Comparison of ENCODE assay signal across 8 cellular contexts in the genomic region with DNA sequence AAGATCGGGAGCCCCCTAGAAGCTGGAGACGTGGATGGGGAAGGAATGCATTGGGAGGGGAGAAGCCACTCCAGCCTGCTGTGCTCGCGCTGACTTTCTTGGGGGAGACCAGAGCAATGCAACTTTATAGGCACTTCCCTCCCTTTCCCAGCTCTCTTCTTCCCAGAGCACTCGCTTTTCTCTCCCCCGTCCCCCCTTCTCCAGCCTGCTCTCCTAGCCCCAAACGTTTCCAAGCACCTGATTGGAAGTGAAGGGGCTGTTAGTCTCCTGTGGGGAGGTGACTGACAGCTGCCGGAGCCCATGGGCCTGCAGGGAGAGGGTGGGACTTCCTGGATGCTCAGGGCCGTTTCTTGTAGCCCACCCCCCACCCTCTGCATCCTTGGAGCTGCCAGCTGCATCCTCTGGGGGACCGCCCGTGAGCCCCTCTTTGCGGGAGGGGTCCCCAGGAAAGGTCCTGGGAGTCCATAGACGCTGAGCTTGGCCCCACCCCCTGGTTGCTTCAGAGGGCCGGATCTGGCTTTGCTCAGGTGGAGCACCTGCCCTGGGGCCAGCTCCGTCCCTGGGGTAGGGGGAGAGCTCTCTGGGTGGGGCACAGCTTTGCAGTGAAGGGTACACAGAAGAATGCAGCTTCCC. TPM values are rescaled to one million over a fixed set of nuclear protein-coding genes. Genes with fewer than 3 reads are reported as not detected.
DNase-seq lines count a peak whose midpoint lies in the region; ATAC-seq, FAIRE-seq and TF ChIP-seq lines count a peak whose summit lies in the region.

No MANE protein-coding gene starts in this region.

- peak overlapping the region; percentile 66 for H2AFZ ChIP-seq in neuronal stem cell (ENCODE audit: low read length)

- H2BK5ac ChIP-seq in neuronal stem cell (ENCODE audit: low read length) = peak overlapping the region; percentile 7

- no peak for TF ChIP-seq POLR2A in uterus (IDR thresholded peaks at IDR 0.05)
- no peak for TF ChIP-seq POLR2A in body of pancreas (IDR thresholded peaks at IDR 0.05)

- peak overlapping the region; percentile 75 to 84 for H3K4me3 ChIP-seq in neuronal stem cell (ENCODE audit: low read length in 2 of 2)
- H3K4me3 ChIP-seq in uterus = peak overlapping the region in 1 of 2 donors; percentile 68
- H3K4me3 ChIP-seq in body of pancreas = no peak overlapping the region

- H3K9me3 ChIP-seq in neuronal stem cell (replicated peaks in 1 of 2; ENCODE audit: control insufficient read depth in 2 of 2, insufficient read depth in 1 of 2, low read depth in 1 of 2, low read length in 2 of 2) (peaks cover 0 to 2% of the 10 kb centered on the region in 2 donors), uterus (no peaks in the 10 kb centered on the region), body of pancreas (no peaks in the 10 kb centered on the region)

- WGBS in neuronal stem cell (ENCODE audit: extremely low coverage in 2 of 2, insufficient read length in 2 of 2, insufficient replicate concordance in 1 of 2), 2 donors = no CpG with 5 or more reads among the region's 15 CpGs
- WGBS in body of pancreas, 2 donors = 48 to 55% methylated on average over 7 to 15 of the region's 15 CpGs

- no peak for TF ChIP-seq CTCF in uterus (IDR thresholded peaks at IDR 0.05)
- no peak for TF ChIP-seq CTCF in body of pancreas (IDR thresholded peaks at IDR 0.05)

- no peak overlapping the region for H4K91ac ChIP-seq in neuronal stem cell (ENCODE audit: low read depth, low read length, poor library complexity)

- peak overlapping the region; percentile 91 for H2AK5ac ChIP-seq in neuronal stem cell (ENCODE audit: low read depth, low read length)

- peaks cover 8 to 10% of the 10 kb centered on the region in 2 donors for H3K4me1 ChIP-seq in neuronal stem cell (ENCODE audit: control insufficient read depth in 2 of 2, insufficient read depth in 1 of 2, low read depth in 1 of 2, low read length in 2 of 2)
- H3K4me1 ChIP-seq in uterus = peaks cover 0 to 9% of the 10 kb centered on the region in 2 donors
- peaks cover 25% of the 10 kb centered on the region for H3K4me1 ChIP-seq in body of pancreas

- H3K18ac ChIP-seq in neuronal stem cell (ENCODE audit: low read length) = peak overlapping the region; percentile 20

- DNase-seq in COR-L47 (lab: John Stamatoyannopoulos, UW) (peak; percentile 71), HTR-8/SVneo (ENCODE audit: insufficient read length, low spot score) (peak; percentile 83), epidermal melanocyte (ENCODE audit: insufficient read length, low spot score) (peak; percentile 77), neuronal stem cell (ENCODE audit: low spot score) (peak; percentile 77), uterus (no peak), body of pancreas (no peak)

- peak overlapping the region; percentile 61 for H3K9ac ChIP-seq in neuronal stem cell (ENCODE audit: low read depth, low read length, poor library complexity)

- H3K27me3 ChIP-seq in neuronal stem cell (ENCODE audit: control insufficient read depth in 3 of 3, insufficient read depth in 3 of 3, low read depth in 1 of 3, low read length in 3 of 3) = no peaks in the 10 kb centered on the region
- no peaks in the 10 kb centered on the region for H3K27me3 ChIP-seq in uterus
- H3K27me3 ChIP-seq in body of pancreas = no peaks in the 10 kb centered on the region

- H4K8ac ChIP-seq in neuronal stem cell (ENCODE audit: low read depth, low read length) = no peak overlapping the region

- intact Hi-C loops in uterus (cut with DNase I; ENCODE audit: low total_unique reads) (no loop called here), body of pancreas (cut with DNase I) (no loop called here)

- no peak overlapping the region for H3K23ac ChIP-seq in neuronal stem cell (ENCODE audit: low read depth, low read length, poor library complexity)

- H3K27ac ChIP-seq in neuronal stem cell (replicated peaks; ENCODE audit: low read length) (peak overlapping the region; percentile 77), uterus (peak overlapping the region in 1 of 2 donors; percentile 22), body of pancreas (no peak overlapping the region)

- ATAC-seq in SK-N-SH treated with all-trans-retinoic acid at 6 μM for 48 hours (peak; percentile 69), HG03520 (IDR thresholded peaks at IDR 0.05; ENCODE audit: unreplicated experiment) (no peak), body of pancreas (no peak)

- H3K4me2 ChIP-seq in neuronal stem cell (ENCODE audit: insufficient read depth, low read length, poor library complexity, severe bottlenecking) = peak overlapping the region; percentile 88

- no peak overlapping the region for H2BK12ac ChIP-seq in neuronal stem cell (ENCODE audit: low read length)

- peaks cover 16% of the 10 kb centered on the region for H3K79me1 ChIP-seq in neuronal stem cell (ENCODE audit: low read depth, low read length)

- no peak for FAIRE-seq in HTR-8/SVneo (lab: Jason Lieb, UNC)

- no peak overlapping the region for H3K4ac ChIP-seq in neuronal stem cell (ENCODE audit: low read length)

- H2BK15ac ChIP-seq in neuronal stem cell (ENCODE audit: low read length) = no peak overlapping the region

- H2BK120ac ChIP-seq in neuronal stem cell (ENCODE audit: low read depth, low read length) = no peak overlapping the region

- H3K14ac ChIP-seq in neuronal stem cell (ENCODE audit: low read length) = no peak overlapping the region

- H3K36me3 ChIP-seq in neuronal stem cell (replicated peaks in 1 of 2; ENCODE audit: control insufficient read depth in 2 of 2, insufficient read depth in 2 of 2, low read length in 2 of 2) = peaks cover 22 to 39% of the 10 kb centered on the region in 2 donors
- H3K36me3 ChIP-seq in uterus = no peaks in the 10 kb centered on the region
- peaks cover 0 to 2% of the 10 kb centered on the region in 2 donors for H3K36me3 ChIP-seq in body of pancreas (replicated peaks in 1 of 2; ENCODE audit: insufficient read depth in 1 of 2, low read depth in 2 of 2)

TF ChIP-seq in SK-N-SH treated with all-trans-retinoic acid at 6 μM for 48 hours, 23 proteins besides CTCF, POLR2A, EP300 and RAD21 (continues in another document):
- TF ChIP-seq SNAI2 (CRISPR knock-in tag; IDR thresholded peaks at IDR 0.05) = no peak
- TF ChIP-seq ARNTL (CRISPR knock-in tag; IDR thresholded peaks at IDR 0.05; ENCODE audit: borderline replicate concordance, low read depth) = no peak
- TF ChIP-seq TSHZ2 (CRISPR knock-in tag; IDR thresholded peaks at IDR 0.05) = no peak
- TF ChIP-seq, protein P1, sequence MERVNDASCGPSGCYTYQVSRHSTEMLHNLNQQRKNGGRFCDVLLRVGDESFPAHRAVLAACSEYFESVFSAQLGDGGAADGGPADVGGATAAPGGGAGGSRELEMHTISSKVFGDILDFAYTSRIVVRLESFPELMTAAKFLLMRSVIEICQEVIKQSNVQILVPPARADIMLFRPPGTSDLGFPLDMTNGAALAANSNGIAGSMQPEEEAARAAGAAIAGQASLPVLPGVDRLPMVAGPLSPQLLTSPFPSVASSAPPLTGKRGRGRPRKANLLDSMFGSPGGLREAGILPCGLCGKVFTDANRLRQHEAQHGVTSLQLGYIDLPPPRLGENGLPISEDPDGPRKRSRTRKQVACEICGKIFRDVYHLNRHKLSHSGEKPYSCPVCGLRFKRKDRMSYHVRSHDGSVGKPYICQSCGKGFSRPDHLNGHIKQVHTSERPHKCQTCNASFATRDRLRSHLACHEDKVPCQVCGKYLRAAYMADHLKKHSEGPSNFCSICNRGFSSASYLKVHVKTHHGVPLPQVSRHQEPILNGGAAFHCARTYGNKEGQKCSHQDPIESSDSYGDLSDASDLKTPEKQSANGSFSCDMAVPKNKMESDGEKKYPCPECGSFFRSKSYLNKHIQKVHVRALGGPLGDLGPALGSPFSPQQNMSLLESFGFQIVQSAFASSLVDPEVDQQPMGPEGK (CRISPR knock-in tag; IDR thresholded peaks at IDR 0.05; ENCODE audit: borderline replicate concordance) = no peak
- no peak for TF ChIP-seq ZNF565 (CRISPR knock-in tag; conservative IDR thresholded peaks at IDR 0.05; ENCODE audit: low read depth)
- TF ChIP-seq GLIS3 (CRISPR knock-in tag; IDR thresholded peaks at IDR 0.05) = no peak
- TF ChIP-seq CSDC2 (CRISPR knock-in tag; IDR thresholded peaks at IDR 0.05) = no peak

RNA-seq across cellular contexts. Expression of gene HDGFL2, which starts 2.5 kb away (rescaled TPM):
- 73.8 TPM for polyA plus RNA-seq in neuronal stem cell (2013, experiment 1 of 2)
- 75.2 TPM for polyA plus RNA-seq in neuronal stem cell (2013, experiment 2 of 2)
- 10 to 100 TPM in 3 of 4 donors, 1 to 10 TPM in 1; 8.5 to 65.8 (median 34.8) TPM for total RNA-seq in uterus
- total RNA-seq in body of pancreas = 10 to 100 TPM; 24.9 to 33.6 TPM

RNA-seq across cellular contexts. Expression of gene UBXN6, which starts 17.0 kb away (rescaled TPM):
- polyA plus RNA-seq in neuronal stem cell (2013, experiment 1 of 2) = 28.2 TPM
- 29.6 TPM for polyA plus RNA-seq in neuronal stem cell (2013, experiment 2 of 2)
- total RNA-seq in uterus (100 to 1,000 TPM in 2 of 4 donors, 10 to 100 TPM in 2; 61.5 to 266 (median 90.0) TPM), body of pancreas (100 to 1,000 TPM in 1 of 2 donors, 10 to 100 TPM in 1; 64.6 to 107 TPM)

RNA-seq across cellular contexts. Expression of gene PLIN4, which starts 43.7 kb away (rescaled TPM):
- 0.13 TPM for polyA plus RNA-seq in neuronal stem cell (2013, experiment 1 of 2)
- 0.18 TPM for polyA plus RNA-seq in neuronal stem cell (2013, experiment 2 of 2)
- total RNA-seq in uterus (10 to 100 TPM in 3 of 4 donors, 1 to 10 TPM in 1; 7.9 to 78.3 (median 16.2) TPM), body of pancreas (100 to 1,000 TPM in 1 of 2 donors, 10 to 100 TPM in 1; 18.9 to 125 TPM)

Comparison
In these comparisons a context has a peak if more than half of its experiments do, and no peak if none do; other contexts are left out.
1. DNase-seq: peak in COR-L47 (single experiment), HTR-8/SVneo (single experiment), epidermal melanocyte (single experiment) and neuronal stem cell (single experiment); none in uterus (0 of 2) and body of pancreas (0 of 4).
2. H3K4me3 ChIP-seq: peak in neuronal stem cell (2 of 2); none in body of pancreas (0 of 2).